Comparison of ENCODE assay signal across 12 cellular contexts in the genomic region with DNA sequence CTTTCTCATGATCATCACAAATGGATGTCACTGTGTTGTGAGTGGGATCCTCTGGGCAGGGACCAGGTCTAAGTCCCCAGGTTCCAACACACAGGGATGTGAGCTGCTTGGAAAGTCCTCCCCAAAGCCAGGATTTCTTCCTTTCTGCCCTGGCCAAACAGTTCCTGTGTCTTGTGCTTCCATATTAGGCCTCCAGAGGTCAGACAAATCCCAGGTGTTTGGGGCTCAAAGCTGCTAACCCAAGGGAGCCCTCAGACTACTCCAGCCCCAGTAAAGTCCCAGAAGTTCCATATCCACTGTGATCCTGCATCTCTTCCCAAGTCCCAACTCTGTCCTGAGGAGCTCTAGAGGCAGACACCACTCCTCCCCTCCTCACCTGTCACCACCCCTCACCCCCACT. TPM values are rescaled to one million over a fixed set of nuclear protein-coding genes. Genes with fewer than 3 reads are reported as not detected.
A peak's percentile ranks its signal among the peaks of the same experiment; 100 is the strongest.
DNase-seq lines count a peak whose midpoint lies in the region; TF ChIP-seq lines count a peak whose summit lies in the region.
"Had no signal": no experiment of that assay in that cellular context is flagged by ENCODE, and none has a peak within 500 bp of the region (broad histone marks: within the 10 kb centered on the region; RNA-seq: fewer than 3 reads in every experiment).

No MANE protein-coding gene starts in this region.

- CTCF ChIA-PET in AG04449 (lab: Yijun Ruan, JAX) = interaction anchor here (1.3 to 17.6 kb wide), 6 partner anchors 8 to 130 kb away, joined by 3 to 178 read pairs (median 4); no protein-coding TSS in a partner anchor

- in situ Hi-C loops in GM13977 (cut with MboI; ENCODE audit: low pct_unique_long_range_greater_than_20kb, low sequenced_read_pairs, unreplicated experiment) = no loop called here

- TF ChIP-seq CTCF in AG04449 (IDR thresholded peaks at IDR 0.05; ENCODE audit: insufficient read depth, low read length, missing control alignments) = peak; percentile 12
- TF ChIP-seq CTCF in GM13977 (IDR thresholded peaks at IDR 0.05; ENCODE audit: extremely low read depth, insufficient read depth, missing control alignments) = peak; percentile 34

- no peak overlapping the region for H3K4me3 ChIP-seq in AG04449 (ENCODE audit: low read depth, low read length)
- H3K4me3 ChIP-seq: esophagus muscularis mucosa had no signal

- POLR2A ChIA-PET in AG04449 (lab: Yijun Ruan, JAX) = no interaction called here

- DNase-seq in AG04449 (ENCODE audit: low read depth, low spot score) (no peak), GM13977 (ENCODE audit: low spot score) (no peak), RPMI7951 (ENCODE audit: low read depth) (peak; percentile 10), glomerular visceral epithelial cell (ENCODE audit: extremely low spot score) (peak; percentile 20), CD1c-positive myeloid dendritic cell (ENCODE audit: extremely low spot score) (no peak), retina (no peak), activated gamma-delta T cell treated with Interleukin-2 at 50 U/mL for 16 hours (no peak)
- no peak for DNase-seq in activated T-cell treated with anti-CD3 and anti-CD28 coated beads, Interleukin-2, amount 50 U/mL, for 1 hour
- DNase-seq: activated naive CD4-positive, alpha-beta T cell treated with anti-CD3 and anti-CD28 coated beads, Interleukin-2, amount 10 ng/mL, durations not matched to agents 7 days and 5 days; NCI-H187; T1000 had no signal

RNA-seq across cellular contexts. Expression of a gene that starts 27.7 kb away (rescaled TPM):
- total RNA-seq in RPMI7951 (2014; rRNA removed; shearing (Covaris generic)) = 44.5 and 61.4 TPM in 2 replicates

RNA-seq across cellular contexts. Expression of a gene that starts 45.6 kb away (rescaled TPM):
- total RNA-seq in RPMI7951 (2014; rRNA removed; shearing (Covaris generic)) = 42.6 and 53.5 TPM in 2 replicates

Comparison
In these comparisons a context has a peak if more than half of its experiments do, and no peak if none do; other contexts are left out.
1. DNase-seq: peak in RPMI7951 (single experiment) and glomerular visceral epithelial cell (single experiment); none in AG04449 (single experiment), GM13977 (single experiment), CD1c-positive myeloid dendritic cell (single experiment), retina (single experiment), activated T-cell treated with anti-CD3 and anti-CD28 coated beads, Interleukin-2, amount 50 U/mL, for 1 hour (single experiment) and activated gamma-delta T cell treated with Interleukin-2 at 50 U/mL for 16 hours (single experiment).